ENCODE assay signal across 1 cellular context in genomic region chr20:32192698-32193097, GRCh38.
A peak's percentile ranks its signal among the peaks of the same experiment; 100 is the strongest.
TF ChIP-seq lines count a peak whose summit lies in the region.

No MANE protein-coding gene starts in this region.

TF ChIP-seq in HepG2, 621 proteins besides CTCF, POLR2A, EP300 and RAD21:
- TF ChIP-seq ATF3 (CRISPR knock-in tag; IDR thresholded peaks at IDR 0.05) (no peak), ZNF430 (CRISPR knock-in tag; IDR thresholded peaks at IDR 0.05) (no peak), ZBTB3 (CRISPR knock-in tag; IDR thresholded peaks at IDR 0.05; ENCODE audit: borderline replicate concordance, low read depth) (no peak), NFYC (CRISPR knock-in tag; IDR thresholded peaks at IDR 0.05) (no peak), ZFP36 (IDR thresholded peaks at IDR 0.05; ENCODE audit: borderline replicate concordance, low read depth, low read length, partially characterized antibody) (no peak), ZNF75D (CRISPR knock-in tag; IDR thresholded peaks at IDR 0.05; ENCODE audit: borderline replicate concordance) (no peak), RFXAP (CRISPR knock-in tag; IDR thresholded peaks at IDR 0.05; ENCODE audit: borderline replicate concordance) (no peak), ZNF816 (CRISPR knock-in tag; IDR thresholded peaks at IDR 0.05; ENCODE audit: borderline replicate concordance) (no peak), ZNF556 (CRISPR knock-in tag; IDR thresholded peaks at IDR 0.05; ENCODE audit: borderline replicate concordance) (no peak), GMEB2 (CRISPR knock-in tag; IDR thresholded peaks at IDR 0.05; ENCODE audit: low read depth) (no peak), TFAP4 (IDR thresholded peaks at IDR 0.05; ENCODE audit: borderline replicate concordance, low read depth) (no peak), NR2F1 (CRISPR knock-in tag; IDR thresholded peaks at IDR 0.05) (0 out of 4 replicates have a peak, but pooled peaks of 1 of the 2 experiments have one; percentile 41), HNF4A (CRISPR knock-in tag; IDR thresholded peaks at IDR 0.05) (peak; percentile 31; the same call in 1 of the 2 replicates), ZNF260 (CRISPR knock-in tag; IDR thresholded peaks at IDR 0.05; ENCODE audit: borderline replicate concordance, low read depth) (no peak), NR2F6 (IDR thresholded peaks at IDR 0.05) (peak; percentile 58), NR2F6 (CRISPR knock-in tag; IDR thresholded peaks at IDR 0.05) (peak; percentile 38; the same call in 1 of the 2 replicates), ZIK1 (CRISPR knock-in tag; IDR thresholded peaks at IDR 0.05; ENCODE audit: borderline replicate concordance, low read depth) (no peak), ZBTB7B (CRISPR knock-in tag; IDR thresholded peaks at IDR 0.05) (no peak), RARA (CRISPR knock-in tag; IDR thresholded peaks at IDR 0.05) (peak; percentile 80), HBP1 (CRISPR knock-in tag; IDR thresholded peaks at IDR 0.05; ENCODE audit: low read depth) (peak; percentile 24; the same call in 1 of the 2 replicates), BATF2 (CRISPR knock-in tag; IDR thresholded peaks at IDR 0.05) (no peak), ELF3 (CRISPR knock-in tag; IDR thresholded peaks at IDR 0.05) (no peak), HMG20A (CRISPR knock-in tag; IDR thresholded peaks at IDR 0.05; ENCODE audit: borderline replicate concordance) (no peak), NFYB (CRISPR knock-in tag; IDR thresholded peaks at IDR 0.05) (no peak), TEAD3 (CRISPR knock-in tag; optimal IDR thresholded peaks at IDR 0.05; ENCODE audit: borderline replicate concordance) (peak; percentile 26)
- TF ChIP-seq, protein P1, sequence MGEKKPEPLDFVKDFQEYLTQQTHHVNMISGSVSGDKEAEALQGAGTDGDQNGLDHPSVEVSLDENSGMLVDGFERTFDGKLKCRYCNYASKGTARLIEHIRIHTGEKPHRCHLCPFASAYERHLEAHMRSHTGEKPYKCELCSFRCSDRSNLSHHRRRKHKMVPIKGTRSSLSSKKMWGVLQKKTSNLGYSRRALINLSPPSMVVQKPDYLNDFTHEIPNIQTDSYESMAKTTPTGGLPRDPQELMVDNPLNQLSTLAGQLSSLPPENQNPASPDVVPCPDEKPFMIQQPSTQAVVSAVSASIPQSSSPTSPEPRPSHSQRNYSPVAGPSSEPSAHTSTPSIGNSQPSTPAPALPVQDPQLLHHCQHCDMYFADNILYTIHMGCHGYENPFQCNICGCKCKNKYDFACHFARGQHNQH (CRISPR knock-in tag; IDR thresholded peaks at IDR 0.05) = no peak
- TF ChIP-seq, protein P2, sequence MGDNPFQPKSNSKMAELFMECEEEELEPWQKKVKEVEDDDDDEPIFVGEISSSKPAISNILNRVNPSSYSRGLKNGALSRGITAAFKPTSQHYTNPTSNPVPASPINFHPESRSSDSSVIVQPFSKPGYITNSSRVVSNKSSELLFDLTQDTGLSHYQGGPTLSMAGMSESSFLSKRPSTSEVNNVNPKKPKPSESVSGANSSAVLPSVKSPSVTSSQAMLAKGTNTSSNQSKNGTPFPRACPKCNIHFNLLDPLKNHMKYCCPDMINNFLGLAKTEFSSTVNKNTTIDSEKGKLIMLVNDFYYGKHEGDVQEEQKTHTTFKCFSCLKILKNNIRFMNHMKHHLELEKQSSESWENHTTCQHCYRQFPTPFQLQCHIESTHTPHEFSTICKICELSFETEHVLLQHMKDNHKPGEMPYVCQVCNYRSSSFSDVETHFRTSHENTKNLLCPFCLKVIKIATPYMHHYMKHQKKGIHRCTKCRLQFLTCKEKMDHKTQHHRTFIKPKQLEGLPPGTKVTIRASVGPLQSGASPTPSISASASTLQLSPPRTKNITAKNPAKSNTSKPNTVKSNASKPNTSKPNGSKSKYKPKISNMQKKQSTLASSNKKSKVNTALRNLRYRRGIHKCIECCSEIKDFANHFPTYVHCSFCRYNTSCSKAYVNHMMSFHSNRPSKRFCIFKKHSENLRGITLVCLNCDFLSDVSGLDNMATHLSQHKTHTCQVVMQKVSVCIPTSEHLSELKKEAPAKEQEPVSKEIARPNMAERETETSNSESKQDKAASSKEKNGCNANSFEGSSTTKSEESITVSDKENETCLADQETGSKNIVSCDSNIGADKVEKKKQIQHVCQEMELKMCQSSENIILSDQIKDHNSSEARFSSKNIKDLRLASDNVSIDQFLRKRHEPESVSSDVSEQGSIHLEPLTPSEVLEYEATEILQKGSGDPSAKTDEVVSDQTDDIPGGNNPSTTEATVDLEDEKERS (CRISPR knock-in tag; IDR thresholded peaks at IDR 0.05) = no peak
TF ChIP-seq in HepG2: peak in this region for 6.
